Comparison of ENCODE assay signal across 2 cellular contexts in the genomic region with DNA sequence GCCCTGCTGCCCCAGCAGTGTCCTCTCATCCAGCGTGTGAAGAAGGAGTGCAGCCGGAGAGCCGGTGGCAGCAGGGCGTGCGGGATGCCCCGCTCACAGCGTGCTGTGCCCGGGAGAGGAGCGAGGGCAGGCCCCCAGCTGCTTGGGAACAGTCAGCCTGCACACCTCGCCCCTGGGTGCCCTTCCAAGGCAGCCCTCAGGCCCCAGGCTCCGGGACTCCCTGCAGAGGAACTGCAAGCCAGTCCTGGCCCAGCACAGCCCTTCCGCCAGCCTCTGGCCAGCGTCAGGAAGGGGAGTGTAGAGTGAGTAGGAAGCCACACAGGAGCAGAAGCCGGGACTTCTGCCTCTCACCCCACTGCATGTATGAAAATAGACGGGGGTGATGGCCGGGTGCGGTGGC.
TF ChIP-seq lines count a peak whose summit lies in the region.

No MANE protein-coding gene starts in this region.

TF ChIP-seq in GM23338, 12 proteins besides CTCF, POLR2A, EP300 and RAD21 (continues in another document):
- TF ChIP-seq, protein P1, sequence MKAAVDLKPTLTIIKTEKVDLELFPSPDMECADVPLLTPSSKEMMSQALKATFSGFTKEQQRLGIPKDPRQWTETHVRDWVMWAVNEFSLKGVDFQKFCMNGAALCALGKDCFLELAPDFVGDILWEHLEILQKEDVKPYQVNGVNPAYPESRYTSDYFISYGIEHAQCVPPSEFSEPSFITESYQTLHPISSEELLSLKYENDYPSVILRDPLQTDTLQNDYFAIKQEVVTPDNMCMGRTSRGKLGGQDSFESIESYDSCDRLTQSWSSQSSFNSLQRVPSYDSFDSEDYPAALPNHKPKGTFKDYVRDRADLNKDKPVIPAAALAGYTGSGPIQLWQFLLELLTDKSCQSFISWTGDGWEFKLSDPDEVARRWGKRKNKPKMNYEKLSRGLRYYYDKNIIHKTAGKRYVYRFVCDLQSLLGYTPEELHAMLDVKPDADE (IDR thresholded peaks at IDR 0.05), result no peak
- TF ChIP-seq POLR2AphosphoS5 (IDR thresholded peaks at IDR 0.05; ENCODE audit: low read depth), result no peak
- TF ChIP-seq EZH2phosphoT487 (IDR thresholded peaks at IDR 0.05; ENCODE audit: unreplicated experiment), result no peak
- TF ChIP-seq EZH2 (IDR thresholded peaks at IDR 0.05; ENCODE audit: low read depth, unreplicated experiment), result no peak
- no peak for TF ChIP-seq NANOG (IDR thresholded peaks at IDR 0.05; ENCODE audit: borderline replicate concordance)
- TF ChIP-seq, protein P2, sequence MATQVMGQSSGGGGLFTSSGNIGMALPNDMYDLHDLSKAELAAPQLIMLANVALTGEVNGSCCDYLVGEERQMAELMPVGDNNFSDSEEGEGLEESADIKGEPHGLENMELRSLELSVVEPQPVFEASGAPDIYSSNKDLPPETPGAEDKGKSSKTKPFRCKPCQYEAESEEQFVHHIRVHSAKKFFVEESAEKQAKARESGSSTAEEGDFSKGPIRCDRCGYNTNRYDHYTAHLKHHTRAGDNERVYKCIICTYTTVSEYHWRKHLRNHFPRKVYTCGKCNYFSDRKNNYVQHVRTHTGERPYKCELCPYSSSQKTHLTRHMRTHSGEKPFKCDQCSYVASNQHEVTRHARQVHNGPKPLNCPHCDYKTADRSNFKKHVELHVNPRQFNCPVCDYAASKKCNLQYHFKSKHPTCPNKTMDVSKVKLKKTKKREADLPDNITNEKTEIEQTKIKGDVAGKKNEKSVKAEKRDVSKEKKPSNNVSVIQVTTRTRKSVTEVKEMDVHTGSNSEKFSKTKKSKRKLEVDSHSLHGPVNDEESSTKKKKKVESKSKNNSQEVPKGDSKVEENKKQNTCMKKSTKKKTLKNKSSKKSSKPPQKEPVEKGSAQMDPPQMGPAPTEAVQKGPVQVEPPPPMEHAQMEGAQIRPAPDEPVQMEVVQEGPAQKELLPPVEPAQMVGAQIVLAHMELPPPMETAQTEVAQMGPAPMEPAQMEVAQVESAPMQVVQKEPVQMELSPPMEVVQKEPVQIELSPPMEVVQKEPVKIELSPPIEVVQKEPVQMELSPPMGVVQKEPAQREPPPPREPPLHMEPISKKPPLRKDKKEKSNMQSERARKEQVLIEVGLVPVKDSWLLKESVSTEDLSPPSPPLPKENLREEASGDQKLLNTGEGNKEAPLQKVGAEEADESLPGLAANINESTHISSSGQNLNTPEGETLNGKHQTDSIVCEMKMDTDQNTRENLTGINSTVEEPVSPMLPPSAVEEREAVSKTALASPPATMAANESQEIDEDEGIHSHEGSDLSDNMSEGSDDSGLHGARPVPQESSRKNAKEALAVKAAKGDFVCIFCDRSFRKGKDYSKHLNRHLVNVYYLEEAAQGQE (IDR thresholded peaks at IDR 0.05; ENCODE audit: unreplicated experiment), result no peak
- TF ChIP-seq, protein P3, sequence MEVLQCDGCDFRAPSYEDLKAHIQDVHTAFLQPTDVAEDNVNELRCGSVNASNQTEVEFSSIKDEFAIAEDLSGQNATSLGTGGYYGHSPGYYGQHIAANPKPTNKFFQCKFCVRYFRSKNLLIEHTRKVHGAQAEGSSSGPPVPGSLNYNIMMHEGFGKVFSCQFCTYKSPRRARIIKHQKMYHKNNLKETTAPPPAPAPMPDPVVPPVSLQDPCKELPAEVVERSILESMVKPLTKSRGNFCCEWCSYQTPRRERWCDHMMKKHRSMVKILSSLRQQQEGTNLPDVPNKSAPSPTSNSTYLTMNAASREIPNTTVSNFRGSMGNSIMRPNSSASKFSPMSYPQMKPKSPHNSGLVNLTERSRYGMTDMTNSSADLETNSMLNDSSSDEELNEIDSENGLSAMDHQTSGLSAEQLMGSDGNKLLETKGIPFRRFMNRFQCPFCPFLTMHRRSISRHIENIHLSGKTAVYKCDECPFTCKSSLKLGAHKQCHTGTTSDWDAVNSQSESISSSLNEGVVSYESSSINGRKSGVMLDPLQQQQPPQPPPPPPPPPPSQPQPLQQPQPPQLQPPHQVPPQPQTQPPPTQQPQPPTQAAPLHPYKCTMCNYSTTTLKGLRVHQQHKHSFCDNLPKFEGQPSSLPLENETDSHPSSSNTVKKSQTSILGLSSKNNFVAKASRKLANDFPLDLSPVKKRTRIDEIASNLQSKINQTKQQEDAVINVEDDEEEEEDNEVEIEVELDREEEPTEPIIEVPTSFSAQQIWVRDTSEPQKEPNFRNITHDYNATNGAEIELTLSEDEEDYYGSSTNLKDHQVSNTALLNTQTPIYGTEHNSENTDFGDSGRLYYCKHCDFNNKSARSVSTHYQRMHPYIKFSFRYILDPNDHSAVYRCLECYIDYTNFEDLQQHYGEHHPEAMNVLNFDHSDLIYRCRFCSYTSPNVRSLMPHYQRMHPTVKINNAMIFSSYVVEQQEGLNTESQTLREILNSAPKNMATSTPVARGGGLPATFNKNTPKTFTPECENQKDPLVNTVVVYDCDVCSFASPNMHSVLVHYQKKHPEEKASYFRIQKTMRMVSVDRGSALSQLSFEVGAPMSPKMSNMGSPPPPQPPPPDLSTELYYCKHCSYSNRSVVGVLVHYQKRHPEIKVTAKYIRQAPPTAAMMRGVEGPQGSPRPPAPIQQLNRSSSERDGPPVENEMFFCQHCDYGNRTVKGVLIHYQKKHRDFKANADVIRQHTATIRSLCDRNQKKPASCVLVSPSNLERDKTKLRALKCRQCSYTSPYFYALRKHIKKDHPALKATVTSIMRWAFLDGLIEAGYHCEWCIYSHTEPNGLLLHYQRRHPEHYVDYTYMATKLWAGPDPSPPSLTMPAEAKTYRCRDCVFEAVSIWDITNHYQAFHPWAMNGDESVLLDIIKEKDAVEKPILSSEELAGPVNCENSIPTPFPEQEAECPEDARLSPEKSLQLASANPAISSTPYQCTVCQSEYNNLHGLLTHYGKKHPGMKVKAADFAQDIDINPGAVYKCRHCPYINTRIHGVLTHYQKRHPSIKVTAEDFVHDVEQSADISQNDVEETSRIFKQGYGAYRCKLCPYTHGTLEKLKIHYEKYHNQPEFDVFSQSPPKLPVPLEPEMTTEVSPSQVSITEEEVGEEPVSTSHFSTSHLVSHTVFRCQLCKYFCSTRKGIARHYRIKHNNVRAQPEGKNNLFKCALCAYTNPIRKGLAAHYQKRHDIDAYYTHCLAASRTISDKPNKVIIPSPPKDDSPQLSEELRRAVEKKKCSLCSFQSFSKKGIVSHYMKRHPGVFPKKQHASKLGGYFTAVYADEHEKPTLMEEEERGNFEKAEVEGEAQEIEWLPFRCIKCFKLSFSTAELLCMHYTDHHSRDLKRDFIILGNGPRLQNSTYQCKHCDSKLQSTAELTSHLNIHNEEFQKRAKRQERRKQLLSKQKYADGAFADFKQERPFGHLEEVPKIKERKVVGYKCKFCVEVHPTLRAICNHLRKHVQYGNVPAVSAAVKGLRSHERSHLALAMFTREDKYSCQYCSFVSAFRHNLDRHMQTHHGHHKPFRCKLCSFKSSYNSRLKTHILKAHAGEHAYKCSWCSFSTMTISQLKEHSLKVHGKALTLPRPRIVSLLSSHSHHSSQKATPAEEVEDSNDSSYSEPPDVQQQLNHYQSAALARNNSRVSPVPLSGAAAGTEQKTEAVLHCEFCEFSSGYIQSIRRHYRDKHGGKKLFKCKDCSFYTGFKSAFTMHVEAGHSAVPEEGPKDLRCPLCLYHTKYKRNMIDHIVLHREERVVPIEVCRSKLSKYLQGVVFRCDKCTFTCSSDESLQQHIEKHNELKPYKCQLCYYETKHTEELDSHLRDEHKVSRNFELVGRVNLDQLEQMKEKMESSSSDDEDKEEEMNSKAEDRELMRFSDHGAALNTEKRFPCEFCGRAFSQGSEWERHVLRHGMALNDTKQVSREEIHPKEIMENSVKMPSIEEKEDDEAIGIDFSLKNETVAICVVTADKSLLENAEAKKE (CRISPR knock-in tag; IDR thresholded peaks at IDR 0.05), result no peak
- no peak for TF ChIP-seq STAT1 (IDR thresholded peaks at IDR 0.05; ENCODE audit: unreplicated experiment)
- TF ChIP-seq ZNF331 (CRISPR knock-in tag; IDR thresholded peaks at IDR 0.05; ENCODE audit: low read depth), result no peak
- no peak for TF ChIP-seq CREB1 (CRISPR knock-in tag; IDR thresholded peaks at IDR 0.05; ENCODE audit: low read depth)

TF ChIP-seq in K562, 482 proteins besides CTCF, POLR2A, EP300 and RAD21:
- TF ChIP-seq YY1 (IDR thresholded peaks at IDR 0.05; ENCODE audit: borderline replicate concordance in 1 of 3, control insufficient read depth in 1 of 3, extremely low read depth in 1 of 3, insufficient read depth in 3 of 3, insufficient read length in 1 of 3, insufficient replicate concordance in 2 of 3, low read depth in 1 of 3, low read length in 2 of 3) (no peak), ZNF551 (CRISPR knock-in tag; IDR thresholded peaks at IDR 0.05) (no peak), HNRNPLL (IDR thresholded peaks at IDR 0.05; ENCODE audit: low read depth, low read length, poor library complexity, severe bottlenecking) (no peak), ZC3H4 (CRISPR knock-in tag; IDR thresholded peaks at IDR 0.05; ENCODE audit: borderline replicate concordance) (no peak), RBM22 (IDR thresholded peaks at IDR 0.05; ENCODE audit: low read depth, low read length, poor library complexity, severe bottlenecking) (no peak), ZNF124 (CRISPR knock-in tag; IDR thresholded peaks at IDR 0.05) (no peak), ZNF431 (CRISPR knock-in tag; IDR thresholded peaks at IDR 0.05) (no peak), TCF7 (IDR thresholded peaks at IDR 0.05; ENCODE audit: borderline replicate concordance) (no peak), CHD1 (IDR thresholded peaks at IDR 0.05; ENCODE audit: low read length) (no peak), ZSCAN32 (CRISPR knock-in tag; IDR thresholded peaks at IDR 0.05) (no peak), NBN (IDR thresholded peaks at IDR 0.05; ENCODE audit: low read depth) (no peak), NCOA1 (IDR thresholded peaks at IDR 0.05; ENCODE audit: low read depth) (no peak), ESRRA (IDR thresholded peaks at IDR 0.05; ENCODE audit: borderline replicate concordance, low read depth) (no peak), ZNF143 (CRISPR knock-in tag; IDR thresholded peaks at IDR 0.05) (no peak), FOXA1 (IDR thresholded peaks at IDR 0.05; ENCODE audit: borderline replicate concordance) (no peak), CHD4 (IDR thresholded peaks at IDR 0.05; ENCODE audit: insufficient read depth, insufficient replicate concordance, low read depth, low read length, poor library complexity, severe bottlenecking) (no peak)
- TF ChIP-seq, protein P4, sequence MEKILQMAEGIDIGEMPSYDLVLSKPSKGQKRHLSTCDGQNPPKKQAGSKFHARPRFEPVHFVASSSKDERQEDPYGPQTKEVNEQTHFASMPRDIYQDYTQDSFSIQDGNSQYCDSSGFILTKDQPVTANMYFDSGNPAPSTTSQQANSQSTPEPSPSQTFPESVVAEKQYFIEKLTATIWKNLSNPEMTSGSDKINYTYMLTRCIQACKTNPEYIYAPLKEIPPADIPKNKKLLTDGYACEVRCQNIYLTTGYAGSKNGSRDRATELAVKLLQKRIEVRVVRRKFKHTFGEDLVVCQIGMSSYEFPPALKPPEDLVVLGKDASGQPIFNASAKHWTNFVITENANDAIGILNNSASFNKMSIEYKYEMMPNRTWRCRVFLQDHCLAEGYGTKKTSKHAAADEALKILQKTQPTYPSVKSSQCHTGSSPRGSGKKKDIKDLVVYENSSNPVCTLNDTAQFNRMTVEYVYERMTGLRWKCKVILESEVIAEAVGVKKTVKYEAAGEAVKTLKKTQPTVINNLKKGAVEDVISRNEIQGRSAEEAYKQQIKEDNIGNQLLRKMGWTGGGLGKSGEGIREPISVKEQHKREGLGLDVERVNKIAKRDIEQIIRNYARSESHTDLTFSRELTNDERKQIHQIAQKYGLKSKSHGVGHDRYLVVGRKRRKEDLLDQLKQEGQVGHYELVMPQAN (IDR thresholded peaks at IDR 0.05; ENCODE audit: borderline replicate concordance), result no peak
- TF ChIP-seq, protein P5, sequence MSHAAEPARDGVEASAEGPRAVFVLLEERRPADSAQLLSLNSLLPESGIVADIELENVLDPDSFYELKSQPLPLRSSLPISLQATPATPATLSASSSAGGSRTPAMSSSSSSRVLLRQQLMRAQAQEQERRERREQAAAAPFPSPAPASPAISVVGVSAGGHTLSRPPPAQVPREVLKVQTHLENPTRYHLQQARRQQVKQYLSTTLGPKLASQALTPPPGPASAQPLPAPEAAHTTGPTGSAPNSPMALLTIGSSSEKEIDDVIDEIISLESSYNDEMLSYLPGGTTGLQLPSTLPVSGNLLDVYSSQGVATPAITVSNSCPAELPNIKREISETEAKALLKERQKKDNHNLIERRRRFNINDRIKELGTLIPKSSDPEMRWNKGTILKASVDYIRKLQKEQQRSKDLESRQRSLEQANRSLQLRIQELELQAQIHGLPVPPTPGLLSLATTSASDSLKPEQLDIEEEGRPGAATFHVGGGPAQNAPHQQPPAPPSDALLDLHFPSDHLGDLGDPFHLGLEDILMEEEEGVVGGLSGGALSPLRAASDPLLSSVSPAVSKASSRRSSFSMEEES (CRISPR knock-in tag; IDR thresholded peaks at IDR 0.05), result no peak
- TF ChIP-seq, protein P6, sequence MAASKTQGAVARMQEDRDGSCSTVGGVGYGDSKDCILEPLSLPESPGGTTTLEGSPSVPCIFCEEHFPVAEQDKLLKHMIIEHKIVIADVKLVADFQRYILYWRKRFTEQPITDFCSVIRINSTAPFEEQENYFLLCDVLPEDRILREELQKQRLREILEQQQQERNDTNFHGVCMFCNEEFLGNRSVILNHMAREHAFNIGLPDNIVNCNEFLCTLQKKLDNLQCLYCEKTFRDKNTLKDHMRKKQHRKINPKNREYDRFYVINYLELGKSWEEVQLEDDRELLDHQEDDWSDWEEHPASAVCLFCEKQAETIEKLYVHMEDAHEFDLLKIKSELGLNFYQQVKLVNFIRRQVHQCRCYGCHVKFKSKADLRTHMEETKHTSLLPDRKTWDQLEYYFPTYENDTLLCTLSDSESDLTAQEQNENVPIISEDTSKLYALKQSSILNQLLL (CRISPR knock-in tag; IDR thresholded peaks at IDR 0.05; ENCODE audit: borderline replicate concordance), result no peak
- TF ChIP-seq, protein P7, sequence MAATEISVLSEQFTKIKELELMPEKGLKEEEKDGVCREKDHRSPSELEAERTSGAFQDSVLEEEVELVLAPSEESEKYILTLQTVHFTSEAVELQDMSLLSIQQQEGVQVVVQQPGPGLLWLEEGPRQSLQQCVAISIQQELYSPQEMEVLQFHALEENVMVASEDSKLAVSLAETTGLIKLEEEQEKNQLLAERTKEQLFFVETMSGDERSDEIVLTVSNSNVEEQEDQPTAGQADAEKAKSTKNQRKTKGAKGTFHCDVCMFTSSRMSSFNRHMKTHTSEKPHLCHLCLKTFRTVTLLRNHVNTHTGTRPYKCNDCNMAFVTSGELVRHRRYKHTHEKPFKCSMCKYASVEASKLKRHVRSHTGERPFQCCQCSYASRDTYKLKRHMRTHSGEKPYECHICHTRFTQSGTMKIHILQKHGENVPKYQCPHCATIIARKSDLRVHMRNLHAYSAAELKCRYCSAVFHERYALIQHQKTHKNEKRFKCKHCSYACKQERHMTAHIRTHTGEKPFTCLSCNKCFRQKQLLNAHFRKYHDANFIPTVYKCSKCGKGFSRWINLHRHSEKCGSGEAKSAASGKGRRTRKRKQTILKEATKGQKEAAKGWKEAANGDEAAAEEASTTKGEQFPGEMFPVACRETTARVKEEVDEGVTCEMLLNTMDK (IDR thresholded peaks at IDR 0.05; ENCODE audit: borderline replicate concordance, insufficient read depth, low read depth, low read length, poor library complexity, severe bottlenecking), result no peak
TF ChIP-seq in K562: peak in this region for 0.
